In the genomic region with DNA sequence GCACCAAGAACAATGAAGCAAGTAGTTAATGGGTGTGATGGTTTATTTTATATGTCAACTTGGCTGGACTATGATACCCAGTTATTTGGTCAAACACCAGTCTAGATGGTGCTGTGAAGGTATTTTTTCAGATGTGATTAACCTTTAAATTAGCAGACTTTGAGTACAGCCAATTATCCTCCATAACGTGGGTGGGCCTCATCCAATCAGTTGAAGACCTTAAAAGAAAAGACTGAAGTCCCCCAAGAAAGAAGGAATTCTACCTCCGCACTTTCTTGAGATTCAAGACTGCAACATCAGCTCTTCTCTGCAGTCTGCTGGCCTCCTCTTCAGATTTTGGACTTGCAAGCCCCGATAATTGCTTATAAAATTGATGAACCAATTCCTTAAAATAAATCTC, we compare ENCODE assay signal across 33 cellular contexts.
"Had no signal": no experiment of that assay in that cellular context is flagged by ENCODE, and none has a peak within 500 bp of the region (broad histone marks: within the 10 kb centered on the region; RNA-seq: fewer than 3 reads in every experiment).

No MANE protein-coding gene starts in this region.

- H3K4me3 ChIP-seq: MG63 had no signal

- DNase-seq: Karpas-422, Kasumi-1, MM.1S, MV-4-11, NCI-H1048, NCI-H1092, NCI-H1092 treated with DMSO at 0.1 percent for 48 hours, NCI-H1105, NCI-H1105 treated with DMSO at 0.1 percent for 48 hours, NCI-H1417, NCI-H1417 treated with DMSO at 0.1 percent for 48 hours, NCI-H1436, NCI-H1436 treated with DMSO at 0.1 percent for 48 hours, NCI-H146, NCI-H1694, NCI-H1694 treated with DMSO at 0.1 percent for 48 hours, NCI-H187, NCI-H187 treated with DMSO at 0.1 percent for 48 hours, NCI-H1930, NCI-H2029, NCI-H2029 treated with DMSO at 0.1 percent for 48 hours, NCI-H2081, NCI-H2081 treated with DMSO at 0.1 percent for 48 hours, NCI-H2107, NCI-H2171, NCI-H2171 treated with DMSO at 0.1 percent for 48 hours, NCI-H2227 treated with DMSO at 0.1 percent for 48 hours, NCI-H345, NCI-H446, NCI-H446 treated with DMSO at 0.1 percent for 48 hours, NCI-H510A, NCI-H510A treated with DMSO at 0.1 percent for 48 hours had no signal

- H3K27me3 ChIP-seq: MG63 had no signal

- H3K36me3 ChIP-seq: MG63 had no signal
